ENCODE assay signal across 8 cellular contexts in the genomic region with DNA sequence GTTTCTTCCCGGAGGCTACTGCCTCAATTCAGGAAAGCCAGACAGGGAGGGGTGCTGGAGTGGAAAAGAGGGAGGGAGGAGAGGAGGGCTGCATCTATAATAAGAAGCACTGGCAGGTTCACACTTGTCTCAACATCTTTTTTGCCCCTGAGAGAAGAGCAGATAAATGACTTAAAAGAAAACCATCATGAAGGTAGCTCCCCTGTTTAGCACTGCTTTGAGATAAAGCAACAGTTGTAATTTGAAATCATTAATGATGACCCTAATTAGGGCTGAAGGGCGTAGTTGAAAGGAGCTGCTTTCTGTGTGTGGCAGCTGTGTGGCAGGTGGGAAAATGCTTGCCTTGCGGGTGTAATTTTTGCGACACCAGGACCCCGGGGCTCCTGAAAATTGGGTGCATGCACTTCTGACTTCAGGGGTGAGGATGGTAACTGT.
DNase-seq lines count a peak whose midpoint lies in the region; ATAC-seq, FAIRE-seq and TF ChIP-seq lines count a peak whose summit lies in the region.

No MANE protein-coding gene starts in this region.

- H3K27me3 Mint-ChIP-seq in progenitor cell of endocrine pancreas: peaks cover 48% of the 10 kb centered on the region

- FAIRE-seq in HTR-8/SVneo (lab: Jason Lieb, UNC): no peak

- H3K27me3 ChIP-seq in GM23248 (replicated peaks; ENCODE audit: insufficient read depth): no peaks in the 10 kb centered on the region
- H3K27me3 ChIP-seq in SJCRH30: no peaks in the 10 kb centered on the region
- no peaks in the 10 kb centered on the region for H3K27me3 ChIP-seq in foreskin keratinocyte

- no peaks in the 10 kb centered on the region for H3K36me3 ChIP-seq in GM23248 (ENCODE audit: low read depth)
- H3K36me3 ChIP-seq in SJCRH30: no peaks in the 10 kb centered on the region

- H3K9me3 Mint-ChIP-seq in progenitor cell of endocrine pancreas (ENCODE audit: low read depth): no peaks in the 10 kb centered on the region

- peak overlapping the region; percentile 72 for H3K4me3 Mint-ChIP-seq in progenitor cell of endocrine pancreas (ENCODE audit: low read depth)

- peak overlapping the region; percentile 92 for H3K9ac ChIP-seq in GM23248

- H3K36me3 Mint-ChIP-seq in progenitor cell of endocrine pancreas (ENCODE audit: insufficient read depth): no peaks in the 10 kb centered on the region

- peaks cover 15% of the 10 kb centered on the region for H3K4me1 Mint-ChIP-seq in progenitor cell of endocrine pancreas (ENCODE audit: low read depth)

- peak overlapping the region; percentile 96 for H3K4me2 ChIP-seq in GM23248 (ENCODE audit: unreplicated experiment)

- H3K4me1 ChIP-seq in GM23248 (ENCODE audit: insufficient read depth) (peaks cover 33% of the 10 kb centered on the region), SJCRH30 (peaks cover 19% of the 10 kb centered on the region), foreskin keratinocyte (peaks cover 26% of the 10 kb centered on the region)

- no peaks in the 10 kb centered on the region for H3K9me3 ChIP-seq in GM23248 (ENCODE audit: low read depth)
- H3K9me3 ChIP-seq in SJCRH30 (replicated peaks): no peaks in the 10 kb centered on the region

- no peak overlapping the region for H3K27ac Mint-ChIP-seq in progenitor cell of endocrine pancreas

- peak overlapping the region; percentile 48; the same call in 1 of the 2 replicates for H2AFZ ChIP-seq in GM23248

- H3K27ac ChIP-seq in GM23248 (peak overlapping the region; percentile 94), SJCRH30 (peak overlapping the region; percentile 82), foreskin keratinocyte (peak overlapping the region; percentile 72)

- ATAC-seq in foreskin keratinocyte (no peak), HG02970 (IDR thresholded peaks at IDR 0.05; ENCODE audit: low FRiP score, unreplicated experiment) (no peak)

- no peaks in the 10 kb centered on the region for H4K20me1 ChIP-seq in GM23248 (ENCODE audit: insufficient read depth)

- H3K9me2 ChIP-seq in GM23248 (ENCODE audit: insufficient read depth): no peaks in the 10 kb centered on the region

- in situ Hi-C loops in GM23248 (cut with MboI): no loop called here

- peaks cover 38% of the 10 kb centered on the region for H3F3A ChIP-seq in GM23248 (ENCODE audit: insufficient read depth)

- H3K4me3 ChIP-seq in GM23248 (peak overlapping the region; percentile 89), SJCRH30 (peak overlapping the region; percentile 61)

- WGBS in GM23248 (ENCODE audit: low coverage in 1 of 2, low lambda C conversion rate in 2 of 2, missing lambda C conversion rate in 2 of 2), 2 experiments: 41 to 42% methylated on average over 5 of the region's 5 CpGs

- peaks cover 51% of the 10 kb centered on the region for H3K79me2 ChIP-seq in GM23248 (ENCODE audit: insufficient read depth)

- DNase-seq in GM23248: peak; percentile 15
- DNase-seq in SJCRH30: peak; percentile 31 to 70
- DNase-seq in foreskin keratinocyte: no peak
- DNase-seq in progenitor cell of endocrine pancreas (ENCODE audit: low spot score, unreplicated experiment): no peak
- DNase-seq in stimulated activated CD4-positive, alpha-beta T cell treated with anti-CD3 and anti-CD28 coated beads, Interleukin-12 subunit alpha, Interleukin-12 subunit beta, amount 100 ng/mL, for 4 hours: no peak
- DNase-seq in stimulated activated naive CD4-positive, alpha-beta T cell treated with Interleukin-2 at 50 U/mL for 16 hours (lab: John Stamatoyannopoulos, UW): no peak
- no peak for DNase-seq in HTR-8/SVneo (ENCODE audit: insufficient read length, low spot score)

- TF ChIP-seq CTCF in foreskin keratinocyte (conservative IDR thresholded peaks at IDR 0.05) (no peak), progenitor cell of endocrine pancreas (IDR thresholded peaks at IDR 0.05; ENCODE audit: unreplicated experiment) (no peak)

Comparison
In these comparisons a context has a peak if more than half of its experiments do, and no peak if none do; other contexts are left out.
1. DNase-seq: peak in GM23248 (single experiment) and SJCRH30 (2 of 2); none in foreskin keratinocyte (0 of 2), progenitor cell of endocrine pancreas (single experiment), stimulated activated CD4-positive, alpha-beta T cell treated with anti-CD3 and anti-CD28 coated beads, Interleukin-12 subunit alpha, Interleukin-12 subunit beta, amount 100 ng/mL, for 4 hours (single experiment), stimulated activated naive CD4-positive, alpha-beta T cell treated with Interleukin-2 at 50 U/mL for 16 hours (single experiment) and HTR-8/SVneo (single experiment).
2. Peak in every context shown above with its lines, with median percentiles within 50 percentile points of each other: H3K27ac ChIP-seq.